In the genomic region with DNA sequence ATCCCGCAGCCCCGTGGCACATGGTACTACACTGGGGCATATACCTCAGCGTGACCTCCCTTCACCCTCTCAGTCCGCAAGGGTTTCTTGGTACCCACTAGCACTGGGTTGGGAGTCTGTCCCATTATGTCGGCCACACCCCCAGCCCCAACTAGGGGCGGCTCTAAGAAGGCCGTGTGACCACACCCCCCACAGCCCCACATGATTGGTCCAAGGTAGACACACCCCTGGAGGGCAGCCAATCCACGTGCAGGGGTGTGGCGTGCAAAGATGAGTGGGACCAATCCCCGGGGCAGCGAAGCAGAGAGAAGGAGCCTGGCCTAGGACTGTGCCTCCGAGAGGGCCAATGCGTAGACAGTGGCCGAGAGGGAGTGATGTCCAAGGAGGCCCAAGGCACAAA, we compare ENCODE assay signal across 1 cellular context.
TF ChIP-seq lines count a peak whose summit lies in the region.

No MANE protein-coding gene starts in this region.

TF ChIP-seq in GM12878, 131 proteins besides CTCF, POLR2A, EP300 and RAD21 (continued from another document):
- TF ChIP-seq, protein P1, sequence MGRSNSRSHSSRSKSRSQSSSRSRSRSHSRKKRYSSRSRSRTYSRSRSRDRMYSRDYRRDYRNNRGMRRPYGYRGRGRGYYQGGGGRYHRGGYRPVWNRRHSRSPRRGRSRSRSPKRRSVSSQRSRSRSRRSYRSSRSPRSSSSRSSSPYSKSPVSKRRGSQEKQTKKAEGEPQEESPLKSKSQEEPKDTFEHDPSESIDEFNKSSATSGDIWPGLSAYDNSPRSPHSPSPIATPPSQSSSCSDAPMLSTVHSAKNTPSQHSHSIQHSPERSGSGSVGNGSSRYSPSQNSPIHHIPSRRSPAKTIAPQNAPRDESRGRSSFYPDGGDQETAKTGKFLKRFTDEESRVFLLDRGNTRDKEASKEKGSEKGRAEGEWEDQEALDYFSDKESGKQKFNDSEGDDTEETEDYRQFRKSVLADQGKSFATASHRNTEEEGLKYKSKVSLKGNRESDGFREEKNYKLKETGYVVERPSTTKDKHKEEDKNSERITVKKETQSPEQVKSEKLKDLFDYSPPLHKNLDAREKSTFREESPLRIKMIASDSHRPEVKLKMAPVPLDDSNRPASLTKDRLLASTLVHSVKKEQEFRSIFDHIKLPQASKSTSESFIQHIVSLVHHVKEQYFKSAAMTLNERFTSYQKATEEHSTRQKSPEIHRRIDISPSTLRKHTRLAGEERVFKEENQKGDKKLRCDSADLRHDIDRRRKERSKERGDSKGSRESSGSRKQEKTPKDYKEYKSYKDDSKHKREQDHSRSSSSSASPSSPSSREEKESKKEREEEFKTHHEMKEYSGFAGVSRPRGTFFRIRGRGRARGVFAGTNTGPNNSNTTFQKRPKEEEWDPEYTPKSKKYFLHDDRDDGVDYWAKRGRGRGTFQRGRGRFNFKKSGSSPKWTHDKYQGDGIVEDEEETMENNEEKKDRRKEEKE (IDR thresholded peaks at IDR 0.05) = no peak
- no peak for TF ChIP-seq CREB1 (IDR thresholded peaks at IDR 0.05; ENCODE audit: low read depth)
